32 cellular contexts compared by ENCODE assay signal in the genomic region with DNA sequence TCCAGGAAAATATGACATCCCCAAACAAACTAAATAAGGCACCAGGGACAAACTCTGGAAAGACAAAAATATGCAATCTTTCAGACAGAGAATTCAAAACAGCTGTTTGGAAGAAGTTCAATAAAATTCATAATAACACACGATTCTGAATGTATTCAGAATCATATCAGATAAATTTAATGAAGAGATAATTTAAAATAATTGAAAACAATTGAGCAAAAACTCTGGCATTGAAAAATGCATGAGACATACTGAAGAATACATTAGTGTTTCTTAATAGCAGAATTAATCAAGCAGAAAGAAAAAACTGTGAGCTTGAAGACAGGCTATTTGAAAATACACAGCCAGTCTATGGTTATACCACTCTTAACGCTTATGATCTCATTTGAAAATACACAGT.
"Had no signal": no experiment of that assay in that cellular context is flagged by ENCODE, and none has a peak within 500 bp of the region (broad histone marks: within the 10 kb centered on the region; RNA-seq: fewer than 3 reads in every experiment).

No MANE protein-coding gene starts in this region.

- H3K36me3 ChIP-seq: adrenal gland, ascending aorta, brain microvascular endothelial cell, breast epithelium, cardiac muscle cell had no signal

- H3K27ac ChIP-seq: adrenal gland, ascending aorta, body of pancreas, brain microvascular endothelial cell, breast epithelium, cardiac muscle cell had no signal

- ATAC-seq: activated naive CD4-positive, alpha-beta T cell treated with anti-CD3 and anti-CD28 coated beads, Interleukin-2, amount 50 U/mL, for 72 hours; activated naive CD8-positive, alpha-beta T cell treated with anti-CD3 and anti-CD28 coated beads, Interleukin-2, amount 50 U/mL, for 24 hours; activated T-cell treated with anti-CD3 and anti-CD28 coated beads, Interleukin-2, amount 50 U/mL, for 4 hours; activated T-cell treated with anti-CD3 and anti-CD28 coated beads, Interleukin-2, amount 50 U/mL, for 72 hours; activated T-helper 17 cell treated with anti-CD3 and anti-CD28 coated beads, Interleukin-2, amount 50 U/mL, for 72 hours; body of pancreas had no signal

- H3K4me1 ChIP-seq: adrenal gland, ascending aorta, body of pancreas, breast epithelium had no signal

- H3K4me3 ChIP-seq: adrenal gland, ascending aorta, body of pancreas, breast epithelium, cardiac muscle cell had no signal

- H3K27me3 ChIP-seq: adrenal gland, ascending aorta, body of pancreas, brain microvascular endothelial cell, breast epithelium, cardiac muscle cell had no signal

- DNase-seq: activated effector memory CD4-positive, alpha-beta T cell treated with anti-CD3 and anti-CD28 coated beads, Interleukin-2, amount 50 U/mL, for 16 hours; activated effector memory CD4-positive, alpha-beta T cell treated with Interleukin-2 at 50 U/mL for 16 hours; activated gamma-delta T cell; activated gamma-delta T cell treated with Interleukin-2 at 50 U/mL for 16 hours; activated naive CD4-positive, alpha-beta T cell; activated naive CD4-positive, alpha-beta T cell treated with anti-CD3 and anti-CD28 coated beads for 36 hours; activated naive CD4-positive, alpha-beta T cell treated with anti-CD3 and anti-CD28 coated beads, Interleukin-2, amount 10 ng/mL, durations not matched to agents 7 days and 5 days; activated naive CD4-positive, alpha-beta T cell treated with anti-CD3 and anti-CD28 coated beads, Interleukin-2, amount 50 U/mL, for 16 hours; activated naive CD4-positive, alpha-beta T cell treated with Interleukin-2 at 50 U/mL for 16 hours; activated naive CD8-positive, alpha-beta T cell treated with anti-CD3 and anti-CD28 coated beads for 36 hours; activated naive CD8-positive, alpha-beta T cell treated with anti-CD3 and anti-CD28 coated beads, Interleukin-2, amount 10 ng/mL, durations not matched to agents 7 days and 5 days; activated naive CD8-positive, alpha-beta T cell treated with anti-CD3 and anti-CD28 coated beads, Interleukin-2, amount 50 U/mL, for 24 hours; activated T-cell treated with anti-CD3 and anti-CD28 coated beads, Interleukin-2, amount 50 U/mL, for 1 hour; activated T-cell treated with anti-CD3 and anti-CD28 coated beads, Interleukin-2, amount 50 U/mL, for 24 hours; activated T-cell treated with anti-CD3 and anti-CD28 coated beads, Interleukin-2, amount 50 U/mL, for 4 hours; activated T-cell treated with anti-CD3 and anti-CD28 coated beads, Interleukin-2, amount 50 U/mL, for 48 hours; activated T-cell treated with anti-CD3 and anti-CD28 coated beads, Interleukin-2, amount 50 U/mL, for 72 hours; adrenal gland; amniotic stem cell; amygdala; anterior cingulate cortex; aorta; body of pancreas; brain microvascular endothelial cell; caudate nucleus; central memory CD4-positive, alpha-beta T cell; cerebellar nuclear complex had no signal

- H3K9me3 ChIP-seq: adrenal gland, ascending aorta, body of pancreas, breast epithelium had no signal
